In the genomic region with DNA sequence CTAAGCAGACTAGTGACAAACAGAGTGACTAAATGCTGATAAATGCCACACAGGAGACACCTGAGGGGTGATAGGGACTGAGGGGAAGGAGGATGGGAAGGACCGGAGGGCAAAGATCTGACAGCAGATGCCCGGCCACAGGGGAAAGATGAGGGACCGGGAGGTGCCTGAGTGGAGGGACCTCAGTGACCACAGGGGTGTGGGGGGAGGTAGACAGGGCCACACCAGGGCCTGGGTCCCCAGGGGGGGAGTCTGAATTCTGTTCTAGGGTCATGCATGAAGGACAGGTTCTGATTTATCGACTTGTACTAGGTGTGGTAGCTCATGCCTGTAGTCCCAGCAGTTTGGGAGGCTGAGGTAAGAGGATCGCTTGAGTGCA, we compare ENCODE assay signal across 1 cellular context.
TF ChIP-seq lines count a peak whose summit lies in the region.

No MANE protein-coding gene starts in this region.

TF ChIP-seq in H1, 55 proteins besides CTCF, POLR2A, EP300 and RAD21:
- TF ChIP-seq CBX5 (IDR thresholded peaks at IDR 0.05; ENCODE audit: low read depth, low read length): no peak
- TF ChIP-seq KDM5A (IDR thresholded peaks at IDR 0.05; ENCODE audit: low read length): no peak
- TF ChIP-seq TAF7 (optimal IDR thresholded peaks at IDR 0.05; ENCODE audit: borderline replicate concordance, low read depth, low read length): no peak
- no peak for TF ChIP-seq BACH1 (IDR thresholded peaks at IDR 0.05; ENCODE audit: low read length)
- no peak for TF ChIP-seq ZNF274 (IDR thresholded peaks at IDR 0.05; ENCODE audit: borderline replicate concordance, extremely low read depth, low read length)
- TF ChIP-seq NANOG (IDR thresholded peaks at IDR 0.05; ENCODE audit: insufficient read depth, low read depth, low read length, poor library complexity, severe bottlenecking): no peak
- TF ChIP-seq BRCA1 (IDR thresholded peaks at IDR 0.05; ENCODE audit: low read depth, low read length): no peak
- no peak for TF ChIP-seq E2F6 (IDR thresholded peaks at IDR 0.05)
- no peak for TF ChIP-seq CBX8 (IDR thresholded peaks at IDR 0.05; ENCODE audit: borderline replicate concordance, low read depth, low read length)
- no peak for TF ChIP-seq GABPA (IDR thresholded peaks at IDR 0.05; ENCODE audit: borderline replicate concordance, insufficient read depth, low read length)
- TF ChIP-seq PHF8 (conservative IDR thresholded peaks at IDR 0.05; ENCODE audit: low read depth, low read length): no peak
- no peak for TF ChIP-seq EZH2 (IDR thresholded peaks at IDR 0.05; ENCODE audit: low read depth, low read length, severe bottlenecking)
- TF ChIP-seq NRF1 (IDR thresholded peaks at IDR 0.05; ENCODE audit: low read depth, low read length): no peak
- no peak for TF ChIP-seq SUZ12 (IDR thresholded peaks at IDR 0.05; ENCODE audit: low read length)
- no peak for TF ChIP-seq ASH2L (IDR thresholded peaks at IDR 0.05; ENCODE audit: low read length)
- no peak for TF ChIP-seq SRF (IDR thresholded peaks at IDR 0.05; ENCODE audit: low read depth, low read length)
- no peak for TF ChIP-seq SIN3A (conservative IDR thresholded peaks at IDR 0.05 in 1 of 2, IDR thresholded peaks at IDR 0.05 in 1 of 2; ENCODE audit: low read depth in 1 of 2, low read length in 2 of 2)
- no peak for TF ChIP-seq POU5F1 (IDR thresholded peaks at IDR 0.05; ENCODE audit: low read depth, low read length)
- no peak for TF ChIP-seq RXRA (IDR thresholded peaks at IDR 0.05; ENCODE audit: insufficient read depth, low read depth, low read length)
- no peak for TF ChIP-seq KDM4A (IDR thresholded peaks at IDR 0.05; ENCODE audit: low read depth, low read length, severe bottlenecking)
TF ChIP-seq in H1: peak in this region for 0.
